Comparison of ENCODE assay signal across 23 cellular contexts in the genomic region with DNA sequence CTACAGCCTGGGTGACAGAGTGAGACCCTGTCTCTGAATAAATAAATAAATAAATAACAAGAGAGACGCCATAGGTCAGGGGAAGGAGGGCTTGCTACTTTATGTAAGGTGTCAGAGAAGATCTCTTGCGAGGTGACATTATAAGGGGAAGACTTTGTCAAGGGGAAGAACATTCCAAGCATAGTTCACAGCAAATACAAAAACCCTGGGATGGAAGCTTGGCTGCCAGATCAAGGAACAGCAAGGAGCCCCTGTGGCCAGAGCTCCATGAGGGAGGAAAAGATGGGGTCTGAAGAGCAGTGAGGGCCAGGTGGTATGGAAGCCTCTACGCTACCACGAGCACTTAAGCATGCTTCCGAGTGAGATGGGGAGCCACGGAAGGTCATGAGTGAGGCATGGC.
DNase-seq lines count a peak whose midpoint lies in the region; ATAC-seq and TF ChIP-seq lines count a peak whose summit lies in the region.
"Had no signal": no experiment of that assay in that cellular context is flagged by ENCODE, and none has a peak within 500 bp of the region (broad histone marks: within the 10 kb centered on the region; RNA-seq: fewer than 3 reads in every experiment).

No MANE protein-coding gene starts in this region.

- H3K27ac Mint-ChIP-seq in GM23338 = no peak overlapping the region
- peak overlapping the region; percentile 15 for H3K27ac Mint-ChIP-seq in progenitor cell of endocrine pancreas

- H2BK5ac ChIP-seq in mesendoderm (ENCODE audit: low read length) = no peak overlapping the region

- H3K36me3 Mint-ChIP-seq in GM23338 (ENCODE audit: low read depth) (no peaks in the 10 kb centered on the region; the same call in 2 of the 3 replicates), progenitor cell of endocrine pancreas (ENCODE audit: insufficient read depth) (no peaks in the 10 kb centered on the region)

- H3K9me3 Mint-ChIP-seq in GM23338 (no peaks in the 10 kb centered on the region; the same call in 2 of the 3 replicates), progenitor cell of endocrine pancreas (ENCODE audit: low read depth) (no peaks in the 10 kb centered on the region)
- H3K9me3 Mint-ChIP-seq: CD4-positive, CD25-positive, alpha-beta regulatory T cell had no signal

- H3K4me1 ChIP-seq in GM23338 (ENCODE audit: insufficient read depth) (no peaks in the 10 kb centered on the region), mesendoderm (ENCODE audit: control insufficient read depth, low read depth, low read length) (no peaks in the 10 kb centered on the region), MM.1S (ENCODE audit: low read length) (no peaks in the 10 kb centered on the region)
- H3K4me1 ChIP-seq: BLaER1 had no signal

- H3K9me3 ChIP-seq in MM.1S (replicated peaks; ENCODE audit: insufficient read depth, low read length) = no peaks in the 10 kb centered on the region
- H3K9me3 ChIP-seq: BLaER1 had no signal

- H2BK120ac ChIP-seq in mesendoderm (ENCODE audit: low read depth, low read length) = no peak overlapping the region

- ATAC-seq in GM23338 = no peak
- ATAC-seq: K562 had no signal

- H3K4me3 Mint-ChIP-seq in GM23338 (no peak overlapping the region), progenitor cell of endocrine pancreas (ENCODE audit: low read depth) (no peak overlapping the region)

- no peaks in the 10 kb centered on the region for H3K79me2 ChIP-seq in GM23338 (replicated peaks; ENCODE audit: insufficient read depth)
- H3K79me2 ChIP-seq in mesendoderm (ENCODE audit: control insufficient read depth, insufficient read depth, low read length) = no peaks in the 10 kb centered on the region
- H3K79me2 ChIP-seq in MM.1S (ENCODE audit: low read length) = no peaks in the 10 kb centered on the region

- no peaks in the 10 kb centered on the region for H3K79me1 ChIP-seq in mesendoderm (ENCODE audit: low read length)

- H3K18ac ChIP-seq in mesendoderm (ENCODE audit: low read length) = no peak overlapping the region

- H3K27me3 ChIP-seq in GM23338 (ENCODE audit: insufficient read depth) = no peaks in the 10 kb centered on the region
- H3K27me3 ChIP-seq in mesendoderm (ENCODE audit: insufficient read depth, low read length, poor library complexity) = no peaks in the 10 kb centered on the region
- no peaks in the 10 kb centered on the region for H3K27me3 ChIP-seq in MM.1S (replicated peaks; ENCODE audit: insufficient read depth, low read length)

- no peak overlapping the region for H2BK15ac ChIP-seq in mesendoderm (replicated peaks; ENCODE audit: low read depth)

- H3K23ac ChIP-seq in mesendoderm (ENCODE audit: low read length) = no peak overlapping the region

- H3K27ac ChIP-seq in GM23338 (ENCODE audit: low read depth) (no peak overlapping the region), mesendoderm (ENCODE audit: low read depth, low read length) (no peak overlapping the region), MM.1S (ENCODE audit: low read length) (no peak overlapping the region)
- H3K27ac ChIP-seq: BLaER1, PC-9 had no signal

- H3K9ac ChIP-seq in mesendoderm (ENCODE audit: low read length) = no peak overlapping the region
- no peak overlapping the region for H3K9ac ChIP-seq in MM.1S (ENCODE audit: low read length)
- H3K9ac ChIP-seq: BLaER1 had no signal

- no peak overlapping the region for H2AK5ac ChIP-seq in mesendoderm (ENCODE audit: low read length)

- H3K27me3 Mint-ChIP-seq in GM23338 (ENCODE audit: insufficient read depth, low read depth, poor library complexity) (peaks cover 8% of the 10 kb centered on the region), progenitor cell of endocrine pancreas (no peaks in the 10 kb centered on the region)
- H3K27me3 Mint-ChIP-seq: CD4-positive, CD25-positive, alpha-beta regulatory T cell had no signal

- no peak overlapping the region for H3K56ac ChIP-seq in mesendoderm (ENCODE audit: low read length)

- H2AFZ ChIP-seq in GM23338 = no peak overlapping the region; the same call in 1 of the 2 replicates
- no peak overlapping the region for H2AFZ ChIP-seq in MM.1S (ENCODE audit: low read length)
- H2AFZ ChIP-seq: PC-9 had no signal

- H3K36me3 ChIP-seq in GM23338 (ENCODE audit: insufficient read depth) = no peaks in the 10 kb centered on the region
- no peaks in the 10 kb centered on the region for H3K36me3 ChIP-seq in mesendoderm (ENCODE audit: control insufficient read depth, insufficient read depth, low read length)
- H3K36me3 ChIP-seq in MM.1S (replicated peaks; ENCODE audit: insufficient read depth, low read length) = no peaks in the 10 kb centered on the region
- H3K36me3 ChIP-seq: BLaER1 had no signal

- H3F3A ChIP-seq in GM23338 (replicated peaks; ENCODE audit: low read depth) (no peaks in the 10 kb centered on the region), MM.1S (ENCODE audit: insufficient read depth, low read length) (no peaks in the 10 kb centered on the region)

- TF ChIP-seq CTCF in GM23338 (conservative IDR thresholded peaks at IDR 0.05; ENCODE audit: low read depth in 2 of 2) (no peak), progenitor cell of endocrine pancreas (IDR thresholded peaks at IDR 0.05; ENCODE audit: unreplicated experiment) (no peak), MM.1S (IDR thresholded peaks at IDR 0.05; ENCODE audit: low read length) (no peak)

- DNase-seq in GM23338 (ENCODE audit: low spot score) (peak; percentile 50), astrocyte of the hippocampus (ENCODE audit: low read depth, low spot score) (peak; percentile 36), mesendoderm (peak; percentile 74), progenitor cell of endocrine pancreas (ENCODE audit: low spot score, unreplicated experiment) (no peak), NCI-H1436 treated with DMSO at 0.1 percent for 48 hours (lab: John Stamatoyannopoulos, UW) (no peak), MM.1S (no peak), ureter (ENCODE audit: low spot score) (no peak)
- DNase-seq: CD4-positive, CD25-positive, alpha-beta regulatory T cell; DMS53; Kasumi-1; MV-4-11; NCI-H1105; NCI-H146; NCI-H1930; NCI-H446 treated with DMSO at 0.1 percent for 48 hours; NCI-H526; NCI-H82; NK-92 treated with Interleukin-12 subunit alpha and Interleukin-12 subunit beta, amount 100 ng/mL, for 24 hours; PC-9; RPMI8226; SHP77 had no signal

- H3K4me3 ChIP-seq in GM23338 (no peak overlapping the region), mesendoderm (ENCODE audit: low read length) (no peak overlapping the region), MM.1S (ENCODE audit: low read length) (no peak overlapping the region)
- H3K4me3 ChIP-seq: BLaER1, K562, PC-9 had no signal

- peaks cover 4% of the 10 kb centered on the region; the same call in 2 of the 3 replicates for H3K4me1 Mint-ChIP-seq in GM23338
- H3K4me1 Mint-ChIP-seq in progenitor cell of endocrine pancreas (ENCODE audit: low read depth) = peaks cover 12% of the 10 kb centered on the region
- H3K4me1 Mint-ChIP-seq: CD4-positive, CD25-positive, alpha-beta regulatory T cell had no signal

- no peak overlapping the region for H3K4ac ChIP-seq in mesendoderm (ENCODE audit: low read depth, low read length)

- no peaks in the 10 kb centered on the region for H3K9me2 ChIP-seq in GM23338 (ENCODE audit: insufficient read depth)
- H3K9me2 ChIP-seq in MM.1S (replicated peaks; ENCODE audit: insufficient read depth, low read length) = no peaks in the 10 kb centered on the region

- H4K20me1 ChIP-seq in GM23338 (replicated peaks; ENCODE audit: insufficient read depth) (no peaks in the 10 kb centered on the region), MM.1S (ENCODE audit: insufficient read depth, low read length) (no peaks in the 10 kb centered on the region)
- H4K20me1 ChIP-seq: BLaER1 had no signal

- no peak overlapping the region for H4K5ac ChIP-seq in mesendoderm (ENCODE audit: low read length)

- no CpG with 5 or more reads among the region's 6 CpGs for WGBS in mesendoderm (ENCODE audit: extremely low coverage, insufficient coverage, low lambda C conversion rate)

- H4K8ac ChIP-seq in mesendoderm (ENCODE audit: low read depth, low read length) = no peak overlapping the region

- H3K4me2 ChIP-seq in GM23338 (no peak overlapping the region), mesendoderm (ENCODE audit: low read length) (no peak overlapping the region), MM.1S (ENCODE audit: low read depth, low read length) (no peak overlapping the region)
- H3K4me2 ChIP-seq: BLaER1, PC-9 had no signal

TF ChIP-seq in GM23338, 12 proteins besides CTCF, POLR2A, EP300 and RAD21 (continues in another document):
- TF ChIP-seq, protein P1, sequence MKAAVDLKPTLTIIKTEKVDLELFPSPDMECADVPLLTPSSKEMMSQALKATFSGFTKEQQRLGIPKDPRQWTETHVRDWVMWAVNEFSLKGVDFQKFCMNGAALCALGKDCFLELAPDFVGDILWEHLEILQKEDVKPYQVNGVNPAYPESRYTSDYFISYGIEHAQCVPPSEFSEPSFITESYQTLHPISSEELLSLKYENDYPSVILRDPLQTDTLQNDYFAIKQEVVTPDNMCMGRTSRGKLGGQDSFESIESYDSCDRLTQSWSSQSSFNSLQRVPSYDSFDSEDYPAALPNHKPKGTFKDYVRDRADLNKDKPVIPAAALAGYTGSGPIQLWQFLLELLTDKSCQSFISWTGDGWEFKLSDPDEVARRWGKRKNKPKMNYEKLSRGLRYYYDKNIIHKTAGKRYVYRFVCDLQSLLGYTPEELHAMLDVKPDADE (IDR thresholded peaks at IDR 0.05) = no peak
- TF ChIP-seq EZH2 (IDR thresholded peaks at IDR 0.05; ENCODE audit: low read depth, unreplicated experiment) = no peak
- no peak for TF ChIP-seq CREB1 (CRISPR knock-in tag; IDR thresholded peaks at IDR 0.05; ENCODE audit: low read depth)
- TF ChIP-seq ZNF114 (CRISPR knock-in tag; IDR thresholded peaks at IDR 0.05) = no peak
- no peak for TF ChIP-seq ZNF331 (CRISPR knock-in tag; IDR thresholded peaks at IDR 0.05; ENCODE audit: low read depth)
- TF ChIP-seq STAT1 (IDR thresholded peaks at IDR 0.05; ENCODE audit: unreplicated experiment) = no peak

Comparison
In these comparisons a context has a peak if more than half of its experiments do, and no peak if none do; other contexts are left out.
1. DNase-seq: peak in GM23338 (single experiment), astrocyte of the hippocampus (single experiment) and mesendoderm (single experiment); none in progenitor cell of endocrine pancreas (single experiment), NCI-H1436 treated with DMSO at 0.1 percent for 48 hours (single experiment), MM.1S (single experiment) and ureter (single experiment).